ENCODE assay signal across 34 cellular contexts in the genomic region with DNA sequence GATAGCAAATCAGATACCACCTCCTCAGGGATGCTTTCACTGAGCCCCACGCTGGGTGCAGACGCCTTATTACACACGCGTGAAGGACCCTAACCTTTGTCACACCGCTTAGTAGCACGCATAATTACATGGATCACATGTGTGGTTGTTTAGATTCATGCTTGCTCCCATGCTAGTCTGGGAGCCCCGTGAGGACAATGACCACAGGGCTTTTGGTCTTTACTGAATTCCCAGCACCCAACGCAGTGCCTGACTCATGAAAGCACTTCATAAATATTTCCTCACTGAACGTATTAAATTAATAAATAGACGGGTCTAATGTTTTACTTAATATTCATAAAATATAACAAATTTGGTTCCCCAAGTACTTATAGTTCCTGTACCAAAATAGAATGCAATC.
"Had no signal": no experiment of that assay in that cellular context is flagged by ENCODE, and none has a peak within 500 bp of the region (broad histone marks: within the 10 kb centered on the region; RNA-seq: fewer than 3 reads in every experiment).

No MANE protein-coding gene starts in this region.

- H3K36me3 Mint-ChIP-seq: activated CD4-positive, alpha-beta memory T cell treated with anti-CD3 and anti-CD28 coated beads for 36 hours; activated naive CD4-positive, alpha-beta T cell treated with anti-CD3 and anti-CD28 coated beads, Interleukin-2, amount 50 U/mL, for 72 hours; activated naive CD8-positive, alpha-beta T cell treated with anti-CD3 and anti-CD28 coated beads for 36 hours; brain had no signal

- DNase-seq: activated B cell treated with CpG ODN at 0.5 μM for 24 hours; activated CD4-positive, alpha-beta memory T cell treated with anti-CD3 and anti-CD28 coated beads for 36 hours; activated CD4-positive, alpha-beta T cell treated with anti-CD3 and anti-CD28 coated beads for 4 hours; activated CD4-positive, alpha-beta T cell treated with anti-CD3 and anti-CD28 coated beads, Interleukin-2, amount 10 ng/mL, durations not matched to agents 24 days and 14 days; activated CD4-positive, alpha-beta T cell treated with anti-CD3 and anti-CD28 coated beads, Interleukin-2, amount 50 U/mL, for 1 hour; activated CD4-positive, alpha-beta T cell treated with anti-CD3 and anti-CD28 coated beads, Interleukin-2, amount 50 U/mL, for 4 hours; activated CD4-positive, CD25-positive, alpha-beta regulatory T cell treated with anti-CD3 and anti-CD28 coated beads, Interleukin-2, amount 50 U/mL, for 72 hours; activated CD8-positive, alpha-beta memory T cell treated with anti-CD3 and anti-CD28 coated beads, Interleukin-2, amount 50 U/mL, for 4 hours; activated CD8-positive, alpha-beta T cell treated with anti-CD3 and anti-CD28 coated beads for 36 hours; activated effector memory CD4-positive, alpha-beta T cell treated with anti-CD3 and anti-CD28 coated beads, Interleukin-2, amount 50 U/mL, for 16 hours; activated gamma-delta T cell treated with Interleukin-2 at 50 U/mL for 16 hours; activated naive CD4-positive, alpha-beta T cell; activated naive CD4-positive, alpha-beta T cell treated with anti-CD3 and anti-CD28 coated beads for 36 hours; activated naive CD4-positive, alpha-beta T cell treated with anti-CD3 and anti-CD28 coated beads, Interleukin-2, amount 50 U/mL, for 16 hours; activated naive CD8-positive, alpha-beta T cell treated with anti-CD3 and anti-CD28 coated beads for 36 hours; activated T-cell treated with anti-CD3 and anti-CD28 coated beads for 4 hours; activated T-cell treated with anti-CD3 and anti-CD28 coated beads, Interleukin-2, amount 50 U/mL, for 1 hour; activated T-cell treated with anti-CD3 and anti-CD28 coated beads, Interleukin-2, amount 50 U/mL, for 4 hours; activated T-cell treated with anti-CD3 and anti-CD28 coated beads, Interleukin-2, amount 50 U/mL, for 72 hours; adrenal gland; amniotic stem cell; aorta; central memory CD4-positive, alpha-beta T cell; T-helper 1 cell; T-helper 2 cell; T-helper 9 cell had no signal

- H3K9me3 ChIP-seq: adrenal gland had no signal

- H3K4me1 ChIP-seq: adrenal gland had no signal

- H3K4me3 Mint-ChIP-seq: activated B cell treated with CpG ODN at 0.5 μM for 24 hours; activated CD4-positive, alpha-beta memory T cell treated with anti-CD3 and anti-CD28 coated beads for 36 hours; activated CD4-positive, alpha-beta T cell treated with anti-CD3 and anti-CD28 coated beads, Interleukin-2, amount 10 ng/mL, durations not matched to agents 24 days and 14 days; activated CD8-positive, alpha-beta T cell treated with anti-CD3 and anti-CD28 coated beads for 36 hours; activated naive CD4-positive, alpha-beta T cell treated with anti-CD3 and anti-CD28 coated beads for 36 hours; activated naive CD8-positive, alpha-beta T cell treated with anti-CD3 and anti-CD28 coated beads for 36 hours; activated T-cell treated with anti-CD3 and anti-CD28 coated beads, Interleukin-2, amount 50 U/mL, for 4 hours; activated T-cell treated with anti-CD3 and anti-CD28 coated beads, Interleukin-2, amount 50 U/mL, for 72 hours; activated T-helper 1 cell treated with anti-CD3 and anti-CD28 coated beads, Interleukin-12 subunit alpha, Interleukin-12 subunit beta, Interleukin-2, Interleukin-4 antibody, amounts not matched to agents 30 ng/mL and 10 ng/mL and 1 ng/mL, durations not matched to agents 14 hours and 24 hours and 36 hours; activated T-helper 17 cell treated with anti-CD3 and anti-CD28 coated beads, Interleukin-2, amount 50 U/mL, for 72 hours; brain; T-helper 1 cell treated with Interleukin-12 subunit alpha and Interleukin-12 subunit beta and Interleukin-4 antibody, amounts not matched to agents 30 μg/mL and 1 μg/mL, for 36 hours; T-helper 2 cell treated with Interferon-gamma antibody and Interleukin-4, amounts not matched to agents 5 μg/mL and 100 μg/mL, for 36 hours had no signal

- H3K4me3 ChIP-seq: adrenal gland had no signal

- H3K27ac Mint-ChIP-seq: activated B cell treated with CpG ODN at 0.5 μM for 24 hours; activated CD4-positive, alpha-beta memory T cell treated with anti-CD3 and anti-CD28 coated beads for 36 hours; activated CD4-positive, alpha-beta T cell treated with anti-CD3 and anti-CD28 coated beads, Interleukin-2, amount 10 ng/mL, durations not matched to agents 24 days and 14 days; activated CD8-positive, alpha-beta T cell treated with anti-CD3 and anti-CD28 coated beads for 36 hours; activated naive CD4-positive, alpha-beta T cell treated with anti-CD3 and anti-CD28 coated beads for 36 hours; activated naive CD4-positive, alpha-beta T cell treated with anti-CD3 and anti-CD28 coated beads, Interleukin-2, amount 50 U/mL, for 72 hours; activated naive CD8-positive, alpha-beta T cell treated with anti-CD3 and anti-CD28 coated beads for 36 hours; activated T-cell treated with anti-CD3 and anti-CD28 coated beads, Interleukin-2, amount 50 U/mL, for 72 hours; activated T-helper 1 cell treated with anti-CD3 and anti-CD28 coated beads, Interleukin-12 subunit alpha, Interleukin-12 subunit beta, Interleukin-2, Interleukin-4 antibody, amounts not matched to agents 30 ng/mL and 10 ng/mL and 1 ng/mL, durations not matched to agents 14 hours and 24 hours and 36 hours; activated T-helper 17 cell treated with anti-CD3 and anti-CD28 coated beads, Interleukin-2, amount 50 U/mL, for 72 hours; brain; T-helper 1 cell treated with Interleukin-12 subunit alpha and Interleukin-12 subunit beta and Interleukin-4 antibody, amounts not matched to agents 30 μg/mL and 1 μg/mL, for 36 hours; T-helper 2 cell treated with Interferon-gamma antibody and Interleukin-4, amounts not matched to agents 5 μg/mL and 100 μg/mL, for 36 hours had no signal

- H3K27me3 Mint-ChIP-seq: activated CD4-positive, alpha-beta memory T cell treated with anti-CD3 and anti-CD28 coated beads for 36 hours; activated CD4-positive, alpha-beta T cell treated with anti-CD3 and anti-CD28 coated beads, Interleukin-2, amount 10 ng/mL, durations not matched to agents 24 days and 14 days; activated CD8-positive, alpha-beta T cell treated with anti-CD3 and anti-CD28 coated beads for 36 hours; activated naive CD8-positive, alpha-beta T cell treated with anti-CD3 and anti-CD28 coated beads for 36 hours; activated T-helper 17 cell treated with anti-CD3 and anti-CD28 coated beads, Interleukin-2, amount 50 U/mL, for 72 hours; brain had no signal

- H3K27ac ChIP-seq: adrenal gland, VCaP had no signal

- H3K9me3 Mint-ChIP-seq: activated B cell treated with CpG ODN at 0.5 μM for 24 hours; activated CD4-positive, alpha-beta memory T cell treated with anti-CD3 and anti-CD28 coated beads for 36 hours; activated CD4-positive, alpha-beta T cell treated with anti-CD3 and anti-CD28 coated beads, Interleukin-2, amount 10 ng/mL, durations not matched to agents 24 days and 14 days; activated CD8-positive, alpha-beta T cell treated with anti-CD3 and anti-CD28 coated beads for 36 hours; activated naive CD4-positive, alpha-beta T cell treated with anti-CD3 and anti-CD28 coated beads for 36 hours; activated naive CD4-positive, alpha-beta T cell treated with anti-CD3 and anti-CD28 coated beads, Interleukin-2, amount 50 U/mL, for 72 hours; activated naive CD8-positive, alpha-beta T cell treated with anti-CD3 and anti-CD28 coated beads for 36 hours; activated T-cell treated with anti-CD3 and anti-CD28 coated beads, Interleukin-2, amount 50 U/mL, for 4 hours; activated T-cell treated with anti-CD3 and anti-CD28 coated beads, Interleukin-2, amount 50 U/mL, for 72 hours; activated T-helper 1 cell treated with anti-CD3 and anti-CD28 coated beads, Interleukin-12 subunit alpha, Interleukin-12 subunit beta, Interleukin-2, Interleukin-4 antibody, amounts not matched to agents 30 ng/mL and 10 ng/mL and 1 ng/mL, durations not matched to agents 14 hours and 24 hours and 36 hours; activated T-helper 17 cell treated with anti-CD3 and anti-CD28 coated beads, Interleukin-2, amount 50 U/mL, for 72 hours; brain; T-helper 1 cell treated with Interleukin-12 subunit alpha and Interleukin-12 subunit beta and Interleukin-4 antibody, amounts not matched to agents 30 μg/mL and 1 μg/mL, for 36 hours; T-helper 2 cell treated with Interferon-gamma antibody and Interleukin-4, amounts not matched to agents 5 μg/mL and 100 μg/mL, for 36 hours had no signal

- H3K4me1 Mint-ChIP-seq: activated B cell treated with CpG ODN at 0.5 μM for 24 hours; activated CD4-positive, alpha-beta T cell treated with anti-CD3 and anti-CD28 coated beads, Interleukin-2, amount 10 ng/mL, durations not matched to agents 24 days and 14 days; activated naive CD8-positive, alpha-beta T cell treated with anti-CD3 and anti-CD28 coated beads for 36 hours; activated T-helper 17 cell treated with anti-CD3 and anti-CD28 coated beads, Interleukin-2, amount 50 U/mL, for 72 hours had no signal

- H3K27me3 ChIP-seq: adrenal gland had no signal

- ATAC-seq: activated CD8-positive, alpha-beta T cell treated with anti-CD3 and anti-CD28 coated beads for 36 hours; activated naive CD4-positive, alpha-beta T cell treated with anti-CD3 and anti-CD28 coated beads, Interleukin-2, amount 50 U/mL, for 72 hours; activated T-cell treated with anti-CD3 and anti-CD28 coated beads, Interleukin-2, amount 50 U/mL, for 4 hours; activated T-cell treated with anti-CD3 and anti-CD28 coated beads, Interleukin-2, amount 50 U/mL, for 72 hours; activated T-helper 17 cell treated with anti-CD3 and anti-CD28 coated beads, Interleukin-2, amount 50 U/mL, for 72 hours had no signal

- H3K36me3 ChIP-seq: adrenal gland had no signal

- FAIRE-seq: TTC549 had no signal
